In the genomic region with DNA sequence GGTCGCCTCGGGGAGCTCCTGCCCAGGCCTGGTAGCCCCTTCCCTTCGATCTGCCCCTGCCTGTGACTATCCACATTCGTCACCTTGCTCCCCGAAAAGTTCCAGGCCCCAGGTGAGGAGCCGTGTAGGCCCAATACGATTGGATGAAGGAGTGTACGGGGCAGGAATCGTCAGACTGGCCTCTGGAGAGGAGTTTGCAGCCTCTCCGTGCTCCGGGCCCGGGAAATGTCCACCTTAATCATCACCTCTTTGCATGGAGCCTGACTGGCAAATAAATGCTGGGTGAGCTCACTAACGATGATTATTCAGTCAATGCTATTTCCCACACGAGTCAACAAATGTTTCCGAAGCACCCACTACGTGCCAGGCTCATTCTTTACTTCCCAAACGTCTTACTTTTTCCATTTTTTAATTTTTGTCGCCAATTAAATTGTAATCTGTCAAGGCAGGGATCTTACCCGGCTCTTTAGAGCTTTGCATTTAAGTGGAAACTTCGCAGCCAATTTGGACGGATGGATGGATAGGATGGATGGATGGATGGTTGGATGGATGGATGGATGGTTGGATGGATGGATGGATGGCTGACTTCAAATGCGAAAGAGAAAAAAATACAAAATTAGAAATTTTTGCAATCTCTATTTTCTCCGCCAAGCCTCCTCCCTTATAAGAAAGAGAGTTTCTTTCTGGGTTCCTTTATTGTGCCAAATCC, we compare ENCODE assay signal across 8 cellular contexts. TPM values are rescaled to one million over a fixed set of nuclear protein-coding genes. Genes with fewer than 3 reads are reported as not detected.
DNase-seq lines count a peak whose midpoint lies in the region; ATAC-seq, FAIRE-seq and TF ChIP-seq lines count a peak whose summit lies in the region.

No MANE protein-coding gene starts in this region.

- no peak overlapping the region for H3K27ac ChIP-seq in OCI-LY7 (ENCODE audit: low read depth, low read length, poor library complexity, severe bottlenecking)
- peak overlapping the region; percentile 58 for H3K27ac ChIP-seq in ectodermal cell (ENCODE audit: insufficient read depth, low read depth, low read length, poor library complexity, severe bottlenecking)

- H3K4me1 ChIP-seq in OCI-LY7 (ENCODE audit: insufficient read depth, low read length, poor library complexity, severe bottlenecking) (peaks cover 8% of the 10 kb centered on the region), ectodermal cell (ENCODE audit: control insufficient read depth, insufficient read depth, low read length) (peaks cover 3% of the 10 kb centered on the region), mucosa of descending colon (ENCODE audit: low read depth) (peaks cover 6% of the 10 kb centered on the region)

- no peak overlapping the region for H3K4me3 ChIP-seq in OCI-LY7 (ENCODE audit: low read depth, low read length, poor library complexity, severe bottlenecking)
- peak overlapping the region; percentile 73 for H3K4me3 ChIP-seq in ectodermal cell (ENCODE audit: insufficient read depth, low read depth, low read length)
- H3K4me3 ChIP-seq in mucosa of descending colon = peak overlapping the region; percentile 33

- POLR2A ChIA-PET in OCI-LY7 (lab: Charles Lee) = interaction anchor here (1.2 kb wide), 1 partner anchor 46 kb away, joined by 5 read pairs; the partner anchor contains the start of gene TGDS

- H3K79me2 ChIP-seq in OCI-LY7 (ENCODE audit: insufficient read depth, low read depth, low read length) = no peaks in the 10 kb centered on the region

- no peak for TF ChIP-seq CTCF in HFFc6 (IDR thresholded peaks at IDR 0.05)
- TF ChIP-seq CTCF in OCI-LY7 (conservative IDR thresholded peaks at IDR 0.05; ENCODE audit: low read length) = no peak
- TF ChIP-seq CTCF in mucosa of descending colon (IDR thresholded peaks at IDR 0.05) = no peak

- no peaks in the 10 kb centered on the region for H3K36me3 Mint-ChIP-seq in HFFc6 (ENCODE audit: low read depth)

- peaks cover 7% of the 10 kb centered on the region for H3K27me3 Mint-ChIP-seq in HFFc6 (ENCODE audit: insufficient read depth)

- H3K4me3 Mint-ChIP-seq in HFFc6 = peak overlapping the region; percentile 93

- peaks cover 4% of the 10 kb centered on the region; the same call in 1 of the 2 replicates for H3K9me3 Mint-ChIP-seq in HFFc6

- no TSS peak for BruUV-seq in OCI-LY7 (replicated peaks; lab: Mats Ljungman, UMichigan)

- H3K4me2 ChIP-seq in OCI-LY7 (ENCODE audit: low read length) = peak overlapping the region; percentile 89; the same call in 1 of the 2 replicates

- ATAC-seq in mucosa of descending colon = peak; percentile 47

- H3K9me2 ChIP-seq in OCI-LY7 (ENCODE audit: insufficient read depth, low read length) = no peaks in the 10 kb centered on the region

- intact Hi-C loops in OCI-LY7 (cut with micrococcal nuclease; ENCODE audit: unreplicated experiment) = no loop called here
- intact Hi-C loops in mucosa of descending colon (cut with DNase I, micrococcal nuclease) = no loop called here

- 22 to 30% methylated on average over 21 to 23 of the region's 23 CpGs for WGBS in ectodermal cell, 2 experiments

- H4K20me1 ChIP-seq in OCI-LY7 (ENCODE audit: insufficient read depth, low read length) = no peaks in the 10 kb centered on the region

- H3K9me3 ChIP-seq in OCI-LY7 (ENCODE audit: low read length) (no peaks in the 10 kb centered on the region), ectodermal cell (ENCODE audit: control insufficient read depth, low read length) (no peaks in the 10 kb centered on the region), mucosa of descending colon (no peaks in the 10 kb centered on the region)

- no peaks in the 10 kb centered on the region for H3K36me3 ChIP-seq in OCI-LY7 (ENCODE audit: insufficient read depth, low read length)
- H3K36me3 ChIP-seq in ectodermal cell (ENCODE audit: control insufficient read depth, insufficient read depth, low read length) = no peaks in the 10 kb centered on the region
- H3K36me3 ChIP-seq in mucosa of descending colon (ENCODE audit: low read depth) = no peaks in the 10 kb centered on the region

- FAIRE-seq in urothelium cell line (lab: Jason Lieb, UNC) = no peak

- CTCF ChIA-PET in OCI-LY7 (lab: Charles Lee; ENCODE audit: unreplicated experiment) = no interaction called here

- no peaks in the 10 kb centered on the region for H3K27me3 ChIP-seq in ectodermal cell (ENCODE audit: control insufficient read depth, insufficient read depth, low read length, poor library complexity, severe bottlenecking)

- DNase-seq in DMS 273 treated with DMSO at 0.1 percent for 48 hours (lab: John Stamatoyannopoulos, UW) = peak; percentile 33
- no peak for DNase-seq in DMS 273 (lab: John Stamatoyannopoulos, UW; ENCODE audit: unreplicated experiment)
- DNase-seq in HFFc6 = peak; percentile 17
- DNase-seq in OCI-LY7 (ENCODE audit: low spot score) = no peak
- DNase-seq in mucosa of descending colon = no peak
- peak; percentile 77 for DNase-seq in urothelium cell line (ENCODE audit: low spot score)
- DNase-seq in NCI-H2029 (lab: John Stamatoyannopoulos, UW) = no peak

- peak overlapping the region; percentile 71; the same call in 1 of the 2 replicates for H2AFZ ChIP-seq in OCI-LY7 (ENCODE audit: low read length)

- peak overlapping the region; percentile 92 for H3K27ac Mint-ChIP-seq in HFFc6

- peaks cover 28% of the 10 kb centered on the region for H3K4me1 Mint-ChIP-seq in HFFc6 (ENCODE audit: low read depth)

RNA-seq across cellular contexts. Expression of gene TGDS, which starts 45.8 kb away (rescaled TPM):
- 1 to 10 TPM; 7.8 to 9.3 (median 8.9) TPM for total RNA-seq in HFFc6 (2021; fragmentation: NEBNext Ultra II Directional; extraction: Animal tissue kit (Norgen Biotek cat#: 25700))
- 8.0 and 8.8 TPM in 2 replicates for total RNA-seq in OCI-LY7 (2014; rRNA removed; shearing (Covaris generic))
- total RNA-seq in OCI-LY7 (2022) = 7.1 and 7.7 TPM in 2 replicates
- polyA plus RNA-seq in ectodermal cell (2013, experiment 1 of 4) = 19.6 TPM
- polyA plus RNA-seq in ectodermal cell (2013, experiment 2 of 4) = 19.0 TPM
- 16.1 TPM for polyA plus RNA-seq in ectodermal cell (2013, experiment 3 of 4)
- polyA plus RNA-seq in ectodermal cell (2013, experiment 4 of 4) = 18.2 TPM
- 1 to 10 TPM; 6.7 to 8.7 (median 7.2) TPM for total RNA-seq in mucosa of descending colon

RNA-seq across cellular contexts. Expression of gene GPR180, which starts 51.5 kb away (rescaled TPM):
- 10 to 100 TPM in 1 of 6 experiments, 1 to 10 TPM in 5; 8.2 to 10.6 (median 9.1) TPM for total RNA-seq in HFFc6 (2021; fragmentation: NEBNext Ultra II Directional; extraction: Animal tissue kit (Norgen Biotek cat#: 25700))
- 3.7 and 3.9 TPM in 2 replicates for total RNA-seq in OCI-LY7 (2014; rRNA removed; shearing (Covaris generic))
- total RNA-seq in OCI-LY7 (2022) (4.1 and 4.7 TPM in 2 replicates), mucosa of descending colon (1 to 10 TPM; 2.7 to 4.8 (median 3.8) TPM)
- polyA plus RNA-seq in ectodermal cell (2013, experiment 1 of 4) = 5.2 TPM
- polyA plus RNA-seq in ectodermal cell (2013, experiment 2 of 4) = 4.8 TPM
- 5.0 TPM for polyA plus RNA-seq in ectodermal cell (2013, experiment 3 of 4)
- polyA plus RNA-seq in ectodermal cell (2013, experiment 4 of 4) = 5.8 TPM

Comparison
In these comparisons a context has a peak if more than half of its experiments do, and no peak if none do; other contexts are left out.
1. DNase-seq: peak in DMS 273 treated with DMSO at 0.1 percent for 48 hours (single experiment), HFFc6 (single experiment) and urothelium cell line (single experiment); none in DMS 273 (single experiment), OCI-LY7 (single experiment), mucosa of descending colon (0 of 3) and NCI-H2029 (single experiment).